In genomic region chr3:134618986-134619615, GRCh38 we compare ENCODE assay signal across 27 cellular contexts. TPM values are rescaled to one million over a fixed set of nuclear protein-coding genes. Genes with fewer than 3 reads are reported as not detected.
"Had no signal": no experiment of that assay in that cellular context is flagged by ENCODE, and none has a peak within 500 bp of the region (broad histone marks: within the 10 kb centered on the region; RNA-seq: fewer than 3 reads in every experiment).

No MANE protein-coding gene starts in this region.

- ATAC-seq: naive thymus-derived CD8-positive, alpha-beta T cell; pancreas; stimulated activated naive B cell treated with anti-CD40 and anti-IgM and Interleukin-4, amounts not matched to agents 10 μg/mL and 1 μg/mL and 100 μg/mL, for 72 hours had no signal

- H3K4me1 Mint-ChIP-seq: activated CD4-positive, alpha-beta T cell treated with anti-CD3 and anti-CD28 coated beads, Interleukin-2, amount 10 ng/mL, durations not matched to agents 7 days and 5 days; mesothelial cell of epicardium had no signal

- H3K27me3 ChIP-seq: neutrophil, pancreas, sigmoid colon, testis had no signal

- H3K4me2 ChIP-seq: smooth muscle cell had no signal

- H3K27me3 Mint-ChIP-seq: activated CD4-positive, alpha-beta T cell treated with anti-CD3 and anti-CD28 coated beads, Interleukin-2, amount 10 ng/mL, durations not matched to agents 7 days and 5 days; activated naive CD8-positive, alpha-beta T cell treated with anti-CD3 and anti-CD28 coated beads for 36 hours; activated T-cell treated with anti-CD3 and anti-CD28 coated beads, Interleukin-2, amount 50 U/mL, for 24 hours; naive thymus-derived CD8-positive, alpha-beta T cell; stimulated activated naive B cell treated with anti-CD40 and anti-IgM and Interleukin-4, amounts not matched to agents 10 μg/mL and 1 μg/mL and 100 μg/mL, for 72 hours; type B pancreatic cell had no signal

- H3K9me3 Mint-ChIP-seq: activated CD4-positive, alpha-beta T cell treated with anti-CD3 and anti-CD28 coated beads, Interleukin-2, amount 10 ng/mL, durations not matched to agents 7 days and 5 days; activated naive CD8-positive, alpha-beta T cell treated with anti-CD3 and anti-CD28 coated beads for 36 hours; activated T-cell treated with anti-CD3 and anti-CD28 coated beads, Interleukin-2, amount 50 U/mL, for 24 hours; activated T-helper 2 cell treated with anti-CD3 and anti-CD28 coated beads, Interferon-gamma antibody, Interleukin-2, Interleukin-4, amounts not matched to agents 10 μg/mL and 5 μg/mL and 100 μg/mL, durations not matched to agents 14 hours and 24 hours and 36 hours; mesothelial cell of epicardium; naive thymus-derived CD8-positive, alpha-beta T cell; stimulated activated naive B cell treated with anti-CD40 and anti-IgM and Interleukin-4, amounts not matched to agents 10 μg/mL and 1 μg/mL and 100 μg/mL, for 72 hours; type B pancreatic cell had no signal

- H3K4me1 ChIP-seq: left ventricle myocardium inferior, pancreas, sigmoid colon, testis had no signal

- H3K9me3 ChIP-seq: left ventricle myocardium inferior, neutrophil, pancreas, sigmoid colon, testis had no signal

- H3K4me3 ChIP-seq: left ventricle myocardium inferior, pancreas, sigmoid colon, smooth muscle cell, testis had no signal

- H3K36me3 Mint-ChIP-seq: activated naive CD8-positive, alpha-beta T cell treated with anti-CD3 and anti-CD28 coated beads for 36 hours; mesothelial cell of epicardium; naive thymus-derived CD8-positive, alpha-beta T cell; stimulated activated naive B cell treated with anti-CD40 and anti-IgM and Interleukin-4, amounts not matched to agents 10 μg/mL and 1 μg/mL and 100 μg/mL, for 72 hours; type B pancreatic cell had no signal

- DNase-seq: activated CD4-positive, alpha-beta T cell treated with anti-CD3 and anti-CD28 coated beads, Interleukin-2, amount 10 ng/mL, durations not matched to agents 7 days and 5 days; activated CD4-positive, CD25-positive, alpha-beta regulatory T cell treated with anti-CD3 and anti-CD28 coated beads, Interleukin-2, amount 50 U/mL, for 72 hours; activated CD8-positive, alpha-beta memory T cell treated with anti-CD3 and anti-CD28 coated beads, Interleukin-2, amount 50 U/mL, for 4 hours; activated naive CD4-positive, alpha-beta T cell treated with Interleukin-2 at 50 U/mL for 16 hours; activated naive CD8-positive, alpha-beta T cell treated with anti-CD3 and anti-CD28 coated beads for 36 hours; activated T-cell treated with anti-CD3 and anti-CD28 coated beads, Interleukin-2, amount 50 U/mL, for 24 hours; effector CD4-positive, alpha-beta T cell; erythroblast; foreskin fibroblast; kidney glomerular epithelial cell; left ventricle myocardium inferior; naive thymus-derived CD8-positive, alpha-beta T cell; sigmoid colon; stimulated activated CD4-positive, alpha-beta T cell treated with anti-CD3 and anti-CD28 coated beads, Interleukin-2, amount 100 ng/mL, for 48 hours; stimulated activated CD8-positive, alpha-beta memory T cell treated with anti-CD3 and anti-CD28 coated beads, Interleukin-4, amount 100 ng/mL, for 48 hours; stimulated activated naive B cell treated with anti-CD40 and anti-IgM and Interleukin-4, amounts not matched to agents 10 μg/mL and 1 μg/mL and 100 μg/mL, for 72 hours; T-helper 1 cell; testis; WERI-Rb-1 had no signal

- H3K27ac Mint-ChIP-seq: activated CD4-positive, alpha-beta T cell treated with anti-CD3 and anti-CD28 coated beads, Interleukin-2, amount 10 ng/mL, durations not matched to agents 7 days and 5 days; activated naive CD8-positive, alpha-beta T cell treated with anti-CD3 and anti-CD28 coated beads for 36 hours; activated T-cell treated with anti-CD3 and anti-CD28 coated beads, Interleukin-2, amount 50 U/mL, for 24 hours; activated T-helper 2 cell treated with anti-CD3 and anti-CD28 coated beads, Interferon-gamma antibody, Interleukin-2, Interleukin-4, amounts not matched to agents 10 μg/mL and 5 μg/mL and 100 μg/mL, durations not matched to agents 14 hours and 24 hours and 36 hours; mesothelial cell of epicardium; naive thymus-derived CD8-positive, alpha-beta T cell; stimulated activated naive B cell treated with anti-CD40 and anti-IgM and Interleukin-4, amounts not matched to agents 10 μg/mL and 1 μg/mL and 100 μg/mL, for 72 hours; type B pancreatic cell had no signal

- H3K36me3 ChIP-seq: pancreas, WERI-Rb-1 had no signal

- H3K4me3 Mint-ChIP-seq: activated CD4-positive, alpha-beta T cell treated with anti-CD3 and anti-CD28 coated beads, Interleukin-2, amount 10 ng/mL, durations not matched to agents 7 days and 5 days; activated naive CD8-positive, alpha-beta T cell treated with anti-CD3 and anti-CD28 coated beads for 36 hours; activated T-cell treated with anti-CD3 and anti-CD28 coated beads, Interleukin-2, amount 50 U/mL, for 24 hours; mesothelial cell of epicardium; naive thymus-derived CD8-positive, alpha-beta T cell; stimulated activated naive B cell treated with anti-CD40 and anti-IgM and Interleukin-4, amounts not matched to agents 10 μg/mL and 1 μg/mL and 100 μg/mL, for 72 hours; type B pancreatic cell had no signal

- H3K27ac ChIP-seq: left ventricle myocardium inferior, neutrophil, pancreas, sigmoid colon, testis, WERI-Rb-1 had no signal

RNA-seq across cellular contexts. Expression of gene KY, which starts 31.7 kb away (rescaled TPM):
- total RNA-seq: activated CD4-positive, alpha-beta T cell treated with anti-CD3 and anti-CD28 coated beads, Interleukin-2, amount 10 ng/mL, durations not matched to agents 7 days and 5 days; activated naive CD8-positive, alpha-beta T cell treated with anti-CD3 and anti-CD28 coated beads for 36 hours; activated T-helper 2 cell treated with anti-CD3 and anti-CD28 coated beads, Interferon-gamma antibody, Interleukin-2, Interleukin-4, amounts not matched to agents 10 μg/mL and 5 μg/mL and 100 μg/mL, durations not matched to agents 14 hours and 24 hours and 36 hours; lung microvascular endothelial cell; mesothelial cell of epicardium; naive thymus-derived CD8-positive, alpha-beta T cell; pulmonary artery endothelial cell had no signal
- polyA plus RNA-seq: naive thymus-derived CD8-positive, alpha-beta T cell had no signal
